In the genomic region with DNA sequence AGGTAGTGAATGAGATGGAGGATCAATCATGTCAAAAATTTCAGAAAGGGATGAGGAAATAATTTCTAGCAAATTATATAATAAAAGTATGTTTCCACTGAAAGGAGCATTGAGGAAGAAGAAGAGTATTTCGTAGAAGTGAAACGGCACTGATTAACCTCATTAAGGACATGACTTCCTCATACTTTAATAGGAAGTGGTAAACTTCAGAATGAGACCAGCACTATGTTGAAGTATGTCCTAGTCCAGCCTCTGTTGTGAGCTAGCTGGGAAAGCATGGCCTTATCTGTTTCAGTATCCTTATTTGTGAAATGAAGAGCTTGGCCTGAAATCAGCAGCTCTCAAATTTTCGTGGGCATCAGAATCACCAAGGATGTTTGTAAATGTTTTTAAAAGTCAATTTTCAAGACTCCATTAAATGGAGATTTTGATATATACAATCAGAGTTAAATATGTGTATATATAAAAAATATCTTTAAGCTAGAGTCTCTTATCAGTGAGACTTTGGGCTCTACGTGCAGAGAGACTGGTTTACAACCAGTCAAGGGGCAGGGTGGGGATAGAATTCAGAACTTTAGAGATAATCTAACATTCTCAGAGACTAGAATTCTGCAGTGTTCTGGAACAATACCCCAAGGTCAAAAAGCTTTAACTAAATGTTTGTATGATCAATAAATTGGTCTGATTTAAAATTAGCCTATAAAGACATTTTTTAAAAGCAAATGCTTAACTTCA, we compare ENCODE assay signal across 29 cellular contexts.
DNase-seq lines count a peak whose midpoint lies in the region; ATAC-seq and TF ChIP-seq lines count a peak whose summit lies in the region.
"Had no signal": no experiment of that assay in that cellular context is flagged by ENCODE, and none has a peak within 500 bp of the region (broad histone marks: within the 10 kb centered on the region; RNA-seq: fewer than 3 reads in every experiment).

No MANE protein-coding gene starts in this region.

- peaks cover 6% of the 10 kb centered on the region for H3K9me3 Mint-ChIP-seq in glutamatergic neuron (ENCODE audit: unreplicated experiment)

- no peak overlapping the region for H3K9ac ChIP-seq in mucosa of rectum (ENCODE audit: low read depth in 1 of 2, low read length in 2 of 2)
- H3K9ac ChIP-seq: SK-N-SH had no signal

- peaks cover 11 to 39% of the 10 kb centered on the region in 2 donors for H3K4me1 ChIP-seq in mucosa of rectum (ENCODE audit: control insufficient read depth in 2 of 2, insufficient read depth in 2 of 2, low read length in 2 of 2)
- H3K4me1 ChIP-seq: BE2C had no signal

- peaks cover 32% of the 10 kb centered on the region for H3K4me1 Mint-ChIP-seq in glutamatergic neuron (ENCODE audit: low read depth, unreplicated experiment)
- H3K4me1 Mint-ChIP-seq: CD14-positive monocyte had no signal

- H3K4me3 Mint-ChIP-seq in glutamatergic neuron (ENCODE audit: unreplicated experiment), result no peak overlapping the region

- no peaks in the 10 kb centered on the region for H3K36me3 Mint-ChIP-seq in glutamatergic neuron (ENCODE audit: unreplicated experiment)
- H3K36me3 Mint-ChIP-seq: CD14-positive monocyte had no signal

- H3K9me3 ChIP-seq in mucosa of rectum (ENCODE audit: control insufficient read depth in 2 of 2, low read length in 2 of 2), result no peaks in the 10 kb centered on the region
- H3K9me3 ChIP-seq: BE2C, MG63, SK-N-SH had no signal

- H3K36me3 ChIP-seq in mucosa of rectum (ENCODE audit: control insufficient read depth in 2 of 2, insufficient read depth in 2 of 2, low read length in 2 of 2), result no peaks in the 10 kb centered on the region
- H3K36me3 ChIP-seq: BE2C, MG63 had no signal

- H3K27ac ChIP-seq in mucosa of rectum (ENCODE audit: low read depth in 2 of 2, low read length in 2 of 2), result peak overlapping the region; percentile 66 to 78
- H3K27ac ChIP-seq: HL-60 had no signal

- ATAC-seq in GM19351 (IDR thresholded peaks at IDR 0.05; ENCODE audit: unreplicated experiment) (no peak), HG03108 (IDR thresholded peaks at IDR 0.05; ENCODE audit: unreplicated experiment) (no peak)
- ATAC-seq: HCT116, HepG2, K562 had no signal

- no peaks in the 10 kb centered on the region for H3K27me3 ChIP-seq in mucosa of rectum (ENCODE audit: control insufficient read depth in 2 of 2, insufficient read depth in 2 of 2, low read length in 2 of 2)
- H3K27me3 ChIP-seq: BE2C, MG63 had no signal

- H3K27me3 Mint-ChIP-seq in glutamatergic neuron (ENCODE audit: unreplicated experiment), result peaks cover 5% of the 10 kb centered on the region

- H3K4me3 ChIP-seq in mucosa of rectum (ENCODE audit: low read length in 2 of 2), result no peak overlapping the region
- H3K4me3 ChIP-seq: K562, MG63 had no signal

- DNase-seq in NOMO-1 treated with DMSO at 0.1 percent for 48 hours (lab: John Stamatoyannopoulos, UW; ENCODE audit: unreplicated experiment) (peak; percentile 62), NOMO-1 treated with dmso at 0.1 percent for 144 hours (lab: John Stamatoyannopoulos, UW; ENCODE audit: unreplicated experiment) (no peak), glutamatergic neuron (no peak), HPDE6-E6E7 (ENCODE audit: extremely low spot score) (no peak), T-helper 1 cell (no peak)
- DNase-seq: 8988T, ACHN, BE2C, Calu3, DMS79 treated with DMSO at 0.1 percent for 48 hours, MG63, NCI-H1092, NCI-H1417 treated with DMSO at 0.1 percent for 48 hours, NCI-H187, NCI-H2081 treated with DMSO at 0.1 percent for 48 hours, NCI-H2171, NCI-H226, NCI-H510A, NCI-H69, OCI-M1, SK-N-SH had no signal

- peak overlapping the region; percentile 13 for H3K27ac Mint-ChIP-seq in glutamatergic neuron (ENCODE audit: unreplicated experiment)
- H3K27ac Mint-ChIP-seq: CD14-positive monocyte had no signal

- no peak for TF ChIP-seq CTCF in glutamatergic neuron (IDR thresholded peaks at IDR 0.05; ENCODE audit: partially characterized antibody, unreplicated experiment)
